ENCODE assay signal across 9 cellular contexts in genomic region chr12:32897276-32897615, GRCh38. TPM values are rescaled to one million over a fixed set of nuclear protein-coding genes. Genes with fewer than 3 reads are reported as not detected.
A peak's percentile ranks its signal among the peaks of the same experiment; 100 is the strongest.
DNase-seq lines count a peak whose midpoint lies in the region; ATAC-seq and TF ChIP-seq lines count a peak whose summit lies in the region.
"Had no signal": no experiment of that assay in that cellular context is flagged by ENCODE, and none has a peak within 500 bp of the region (broad histone marks: within the 10 kb centered on the region; RNA-seq: fewer than 3 reads in every experiment).

No MANE protein-coding gene starts in this region.

- no peaks in the 10 kb centered on the region for H4K20me1 ChIP-seq in osteoblast (ENCODE audit: insufficient read depth, low read length)

- H3K4me3 Mint-ChIP-seq in effector memory CD8-positive, alpha-beta T cell = peak overlapping the region; percentile 47 to 53
- peak overlapping the region; percentile 91 for H3K4me3 Mint-ChIP-seq in nephron progenitor cell

- TF ChIP-seq CTCF in C4-2B (conservative IDR thresholded peaks at IDR 0.05) (no peak), nephron progenitor cell (IDR thresholded peaks at IDR 0.05) (no peak), osteoblast (IDR thresholded peaks at IDR 0.05; ENCODE audit: extremely low read depth, low read depth, low read length) (no peak)

- no peak overlapping the region for H3K4me3 ChIP-seq in osteoblast (ENCODE audit: insufficient read depth, low read length)
- H3K4me3 ChIP-seq: GM12878 had no signal

- H3K36me3 Mint-ChIP-seq in effector memory CD8-positive, alpha-beta T cell (ENCODE audit: insufficient read depth) = no peaks in the 10 kb centered on the region
- H3K36me3 Mint-ChIP-seq in nephron progenitor cell (ENCODE audit: low read depth) = no peaks in the 10 kb centered on the region

- H3K4me2 ChIP-seq in osteoblast (ENCODE audit: insufficient read depth, low read length) = no peak overlapping the region

- no peak for ATAC-seq in effector memory CD8-positive, alpha-beta T cell (replicated peaks)
- ATAC-seq in HG03139 (IDR thresholded peaks at IDR 0.05; ENCODE audit: unreplicated experiment) (no peak), GM19452 (IDR thresholded peaks at IDR 0.05; ENCODE audit: unreplicated experiment) (no peak)
- ATAC-seq: GM12878 had no signal

- no peaks in the 10 kb centered on the region for H3K36me3 ChIP-seq in osteoblast (ENCODE audit: insufficient read depth, low read length)

- peaks cover 7 to 13% of the 10 kb centered on the region in 2 donors for H3K4me1 Mint-ChIP-seq in effector memory CD8-positive, alpha-beta T cell (ENCODE audit: low read depth in 2 of 2)
- peaks cover 46% of the 10 kb centered on the region for H3K4me1 Mint-ChIP-seq in nephron progenitor cell

- no peak overlapping the region for H3K27ac Mint-ChIP-seq in effector memory CD8-positive, alpha-beta T cell
- H3K27ac Mint-ChIP-seq in nephron progenitor cell = peak overlapping the region; percentile 21

- no peaks in the 10 kb centered on the region for H3K79me2 ChIP-seq in osteoblast (ENCODE audit: insufficient read depth, low read length)

- DNase-seq in NCI-H226 = peak; percentile 86
- DNase-seq in effector memory CD8-positive, alpha-beta T cell = no peak
- no peak for DNase-seq in nephron progenitor cell
- DNase-seq in osteoblast (ENCODE audit: insufficient read length, low spot score, missing footprints) = no peak
- no peak for DNase-seq in NCI-H146 treated with DMSO at 0.1 percent for 48 hours (lab: John Stamatoyannopoulos, UW; ENCODE audit: unreplicated experiment)

- no peaks in the 10 kb centered on the region for H3K4me1 ChIP-seq in osteoblast (ENCODE audit: insufficient read depth, low read length)

- peaks cover 11% of the 10 kb centered on the region for H3K27me3 ChIP-seq in osteoblast (ENCODE audit: insufficient read depth, low read length)

- peaks cover 39 to 72% of the 10 kb centered on the region in 2 donors for H3K27me3 Mint-ChIP-seq in effector memory CD8-positive, alpha-beta T cell
- H3K27me3 Mint-ChIP-seq in nephron progenitor cell (ENCODE audit: low read depth, poor library complexity) = peaks cover 32% of the 10 kb centered on the region

- no peaks in the 10 kb centered on the region for H3K9me3 Mint-ChIP-seq in effector memory CD8-positive, alpha-beta T cell
- no peaks in the 10 kb centered on the region for H3K9me3 Mint-ChIP-seq in nephron progenitor cell

- H3K9me3 ChIP-seq in osteoblast (ENCODE audit: low read depth, low read length) = no peaks in the 10 kb centered on the region

- H2AFZ ChIP-seq in osteoblast (ENCODE audit: low read length) = no peak overlapping the region

- H3K27ac ChIP-seq in C4-2B (peak overlapping the region; percentile 73), osteoblast (ENCODE audit: low read depth, low read length) (no peak overlapping the region)

RNA-seq across cellular contexts. Expression of gene PKP2, which starts 0.7 kb away (rescaled TPM):
- total RNA-seq in osteoblast = under 0.01 and 0.29 TPM in 2 replicates
